In genomic region chr1:239240736-239241135, GRCh38 we compare ENCODE assay signal across 26 cellular contexts.
"Had no signal": no experiment of that assay in that cellular context is flagged by ENCODE, and none has a peak within 500 bp of the region (broad histone marks: within the 10 kb centered on the region; RNA-seq: fewer than 3 reads in every experiment).

No MANE protein-coding gene starts in this region.

- H3K27me3 ChIP-seq: neutrophil, ovary, right lobe of liver, sigmoid colon, stomach, tibial artery, transverse colon, upper lobe of right lung, uterus had no signal

- H2AFZ ChIP-seq: parathyroid adenoma had no signal

- H3K9me3 ChIP-seq: neutrophil, ovary, psoas muscle, right lobe of liver, sigmoid colon, stomach, thoracic aorta, tibial artery, transverse colon, upper lobe of right lung, uterus had no signal

- ATAC-seq: naive thymus-derived CD8-positive, alpha-beta T cell; natural killer cell treated with Interleukin-12 subunit alpha and Interleukin-12 subunit beta and Interleukin-15 and Interleukin-18, amount 100 ng/mL, for 72 hours; psoas muscle; right cardiac atrium; right lobe of liver; stimulated activated effector memory CD8-positive, alpha-beta T cell treated with anti-CD3 and anti-CD28 coated beads, Interleukin-12 subunit alpha, Interleukin-12 subunit beta, amount 100 ng/mL, for 72 hours; stimulated activated naive B cell treated with anti-CD40 and anti-IgM and Interleukin-4, amounts not matched to agents 10 μg/mL and 1 μg/mL and 100 μg/mL, for 72 hours; upper lobe of right lung had no signal

- DNase-seq: naive thymus-derived CD8-positive, alpha-beta T cell; nephron progenitor cell; nucleus accumbens; ovary; posterior cingulate gyrus; psoas muscle; right cardiac atrium; right lobe of liver; sigmoid colon; small intestine; stimulated activated CD4-positive, alpha-beta T cell treated with anti-CD3 and anti-CD28 coated beads, Interleukin-15, amount 100 ng/mL, for 24 hours; stimulated activated CD4-positive, alpha-beta T cell treated with anti-CD3 and anti-CD28 coated beads, Interleukin-2, amount 100 ng/mL, for 24 hours; stimulated activated CD4-positive, alpha-beta T cell treated with anti-CD3 and anti-CD28 coated beads, Interleukin-2, amount 100 ng/mL, for 48 hours; stimulated activated CD4-positive, alpha-beta T cell treated with anti-CD3 and anti-CD28 coated beads, Interleukin-4, amount 100 ng/mL, for 24 hours; stimulated activated naive B cell treated with anti-CD40 and anti-IgM and Interleukin-4, amounts not matched to agents 10 μg/mL and 1 μg/mL and 100 μg/mL, for 72 hours; stimulated activated naive CD4-positive, alpha-beta T cell treated with Interleukin-2 at 50 U/mL for 16 hours; stomach; tibial artery; transverse colon; upper lobe of right lung; uterus had no signal

- H3K27ac ChIP-seq: neutrophil, ovary, parathyroid adenoma, psoas muscle, right lobe of liver, sigmoid colon, stomach, thoracic aorta, tibial artery, transverse colon, upper lobe of right lung, uterus had no signal

- H3K79me2 ChIP-seq: parathyroid adenoma had no signal

- H3K36me3 ChIP-seq: neutrophil, ovary, right lobe of liver, sigmoid colon, stomach, thoracic aorta, tibial artery, transverse colon, upper lobe of right lung, uterus had no signal

- H3K9ac ChIP-seq: parathyroid adenoma had no signal

- H3K4me3 ChIP-seq: ovary, psoas muscle, right lobe of liver, sigmoid colon, stomach, thoracic aorta, tibial artery, transverse colon, upper lobe of right lung, uterus had no signal

- H3K4me1 ChIP-seq: parathyroid adenoma, psoas muscle, right lobe of liver, sigmoid colon, stomach, tibial artery, transverse colon, upper lobe of right lung, uterus had no signal
